12 cellular contexts compared by ENCODE assay signal in the genomic region with DNA sequence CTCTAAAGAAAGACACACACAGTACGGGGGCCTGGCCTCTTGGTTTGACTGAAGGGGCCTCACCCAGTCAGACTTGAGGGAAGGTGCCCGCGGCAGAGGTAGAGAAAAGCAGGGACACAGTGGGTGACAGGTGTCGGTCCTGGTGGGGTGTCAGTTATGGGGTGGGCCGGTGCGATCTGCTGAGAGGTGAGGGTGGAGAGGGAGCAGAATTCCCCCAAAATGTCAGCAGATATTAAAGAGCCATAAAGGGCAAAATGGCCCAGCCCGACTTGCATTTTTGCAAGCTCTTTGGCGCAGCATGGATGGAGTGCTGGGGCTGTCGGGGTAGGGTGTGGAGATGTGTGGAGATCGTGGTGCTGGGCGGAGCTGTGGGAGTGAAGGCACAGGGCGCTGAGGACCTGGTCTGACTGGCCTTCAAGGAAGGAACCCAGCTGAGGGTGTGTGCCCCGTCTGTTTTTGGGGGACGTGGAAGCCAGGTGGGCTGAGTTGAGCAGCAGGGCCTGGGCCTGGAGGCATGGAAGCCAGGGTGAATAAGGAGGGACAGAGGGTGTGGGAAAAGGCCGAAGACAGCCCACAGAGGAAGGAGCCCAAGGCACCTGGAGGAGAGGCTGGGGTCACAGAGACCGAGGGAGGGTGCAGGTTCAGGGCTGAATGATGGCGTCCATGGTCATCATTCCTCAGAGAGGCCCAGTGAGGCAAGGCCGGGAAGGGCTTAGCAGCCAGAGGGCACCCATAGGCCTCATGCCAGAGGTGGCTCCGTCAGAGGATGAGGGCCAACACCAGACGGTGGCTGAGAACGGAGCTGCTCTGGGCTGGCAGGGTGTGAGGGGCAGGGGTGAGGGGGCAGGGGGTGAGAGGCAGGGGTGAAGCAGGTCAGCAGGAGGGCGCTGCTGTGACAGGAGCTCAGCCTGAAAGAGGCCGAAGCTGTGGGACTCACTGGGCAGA. TPM values are rescaled to one million over a fixed set of nuclear protein-coding genes. Genes with fewer than 3 reads are reported as not detected.
A peak's percentile ranks its signal among the peaks of the same experiment; 100 is the strongest.
DNase-seq lines count a peak whose midpoint lies in the region; ATAC-seq and TF ChIP-seq lines count a peak whose summit lies in the region.
"Had no signal": no experiment of that assay in that cellular context is flagged by ENCODE, and none has a peak within 500 bp of the region (broad histone marks: within the 10 kb centered on the region; RNA-seq: fewer than 3 reads in every experiment).

No MANE protein-coding gene starts in this region.

- ATAC-seq in T-cell (replicated peaks in 1 of 4) (peak in 1 of 4 experiments; percentile 9), esophagus mucosa (peak; percentile 28), omental fat pad (ENCODE audit: low FRiP score) (peak; percentile 39), HG03025 (IDR thresholded peaks at IDR 0.05; ENCODE audit: low FRiP score, unreplicated experiment) (no peak), GM18870 (IDR thresholded peaks at IDR 0.05; ENCODE audit: unreplicated experiment) (no peak), HG03159 (IDR thresholded peaks at IDR 0.05; ENCODE audit: unreplicated experiment) (no peak)

- DNase-seq in Caco-2 (no peak), T-cell (no peak), omental fat pad (ENCODE audit: low spot score) (no peak)
- DNase-seq: effector CD8-positive, alpha-beta T cell; foreskin melanocyte; NCI-H2227 treated with DMSO at 0.1 percent for 48 hours had no signal

- H3K36me3 ChIP-seq in Caco-2 (ENCODE audit: control insufficient read depth, insufficient read depth, low read length), result no peaks in the 10 kb centered on the region
- H3K36me3 ChIP-seq: prostate gland had no signal

- no peaks in the 10 kb centered on the region for H3K9me3 ChIP-seq in Caco-2
- H3K9me3 ChIP-seq: prostate gland had no signal

- BruUV-seq in Caco-2 (replicated peaks; lab: Mats Ljungman, UMichigan), result no TSS peak

- no peaks in the 10 kb centered on the region for H3K9me3 Mint-ChIP-seq in Caco-2 (ENCODE audit: unreplicated experiment)
- H3K9me3 Mint-ChIP-seq in T-cell, result no peaks in the 10 kb centered on the region

- H3K4me3 Mint-ChIP-seq in Caco-2 (ENCODE audit: unreplicated experiment) (no peak overlapping the region), T-cell (no peak overlapping the region)

- no peak overlapping the region for H3K4me3 ChIP-seq in Caco-2 (ENCODE audit: low read depth, low read length)
- H3K4me3 ChIP-seq: prostate gland, SK-N-MC had no signal

- TF ChIP-seq CTCF in Caco-2 (IDR thresholded peaks at IDR 0.05; ENCODE audit: insufficient read depth in 1 of 2, low read depth in 1 of 2, low read length in 1 of 2, severe bottlenecking in 1 of 2, unreplicated experiment in 1 of 2) (no peak), omental fat pad (IDR thresholded peaks at IDR 0.05) (no peak)

- peak overlapping the region; percentile 44 for H3K27ac Mint-ChIP-seq in Caco-2 (ENCODE audit: unreplicated experiment)
- H3K27ac Mint-ChIP-seq in T-cell, result peak overlapping the region; percentile 34 to 52

- POLR2A ChIA-PET in Caco-2 (lab: Charles Lee), result no interaction called here
- POLR2A ChIA-PET in T-cell (lab: Charles Lee), result interaction anchor here in 1 of 2 donors (0.6 kb wide), 2 partner anchors 28 to 185 kb away, joined by 3 to 4 read pairs; no protein-coding TSS in a partner anchor

- H3K4me1 ChIP-seq in Caco-2, result no peaks in the 10 kb centered on the region
- H3K4me1 ChIP-seq: prostate gland had no signal

- CTCF ChIA-PET in Caco-2 (lab: Charles Lee) (interaction anchor here (0.6 kb wide), 1 partner anchor 145 kb away, joined by 4 read pairs; no protein-coding TSS in a partner anchor), T-cell (lab: Charles Lee) (no interaction called here)

- H3K27me3 ChIP-seq in Caco-2 (replicated peaks; ENCODE audit: control insufficient read depth, insufficient read depth, low read length), result no peaks in the 10 kb centered on the region

- H3K36me3 Mint-ChIP-seq in Caco-2 (ENCODE audit: insufficient read depth, unreplicated experiment) (peaks cover 16% of the 10 kb centered on the region), T-cell (peaks cover 43% of the 10 kb centered on the region)

- intact Hi-C loops in Caco-2 (cut with micrococcal nuclease; ENCODE audit: unreplicated experiment), result no loop called here

- H3K27me3 Mint-ChIP-seq in Caco-2 (ENCODE audit: insufficient read depth, unreplicated experiment) (no peaks in the 10 kb centered on the region), T-cell (no peaks in the 10 kb centered on the region)

- H3K4me1 Mint-ChIP-seq in Caco-2 (ENCODE audit: low read depth, unreplicated experiment) (no peaks in the 10 kb centered on the region), T-cell (peaks cover 0 to 13% (median 2%) of the 10 kb centered on the region in 3 donors)

RNA-seq across cellular contexts. Expression of a gene that starts 48.2 kb away (rescaled TPM):
- total RNA-seq in Caco-2 (2022), result 349 and 351 TPM in 2 replicates
- 100 to 1,000 TPM; 271 to 310 (median 279) TPM for total RNA-seq in T-cell
- 250 TPM for total RNA-seq in esophagus mucosa
- total RNA-seq in omental fat pad, result 100 to 1,000 TPM; 440 to 541 (median 495) TPM

Comparison
In these comparisons a context has a peak if more than half of its experiments do, and no peak if none do; other contexts are left out.
1. ATAC-seq: peak in esophagus mucosa (single experiment) and omental fat pad (single experiment); none in HG03025 (single experiment), GM18870 (single experiment) and HG03159 (single experiment).